In genomic region chr15:63110428-63111026, GRCh38 we compare ENCODE assay signal across 13 cellular contexts.
"Had no signal": no experiment of that assay in that cellular context is flagged by ENCODE, and none has a peak within 500 bp of the region (broad histone marks: within the 10 kb centered on the region; RNA-seq: fewer than 3 reads in every experiment).

No MANE protein-coding gene starts in this region.

- FAIRE-seq: islet of Langerhans, pancreas had no signal

- H3K36me3 ChIP-seq: lower lobe of right lung, pancreas, transverse colon had no signal

- H3K9me3 ChIP-seq: lower lobe of right lung, pancreas, transverse colon had no signal

- DNase-seq: activated naive CD4-positive, alpha-beta T cell treated with Interleukin-2 at 50 U/mL for 16 hours; activated T-cell treated with anti-CD3 and anti-CD28 coated beads for 4 hours; anterior cingulate cortex; effector memory CD4-positive, alpha-beta T cell; left colon; lower lobe of right lung; pancreas; T-helper 9 cell; transverse colon had no signal

- H3K27me3 ChIP-seq: pancreas, transverse colon had no signal

- H3K4me3 ChIP-seq: lower lobe of right lung, pancreas, transverse colon had no signal

- ATAC-seq: activated CD4-positive, CD25-positive, alpha-beta regulatory T cell treated with anti-CD3 and anti-CD28 coated beads, Interleukin-2, amount 50 U/mL, for 24 hours; activated T-helper 17 cell treated with anti-CD3 and anti-CD28 coated beads, Interleukin-2, amount 50 U/mL, for 72 hours; left colon; lower lobe of right lung; pancreas; stimulated activated effector memory CD8-positive, alpha-beta T cell treated with anti-CD3 and anti-CD28 coated beads, Interleukin-12 subunit alpha, Interleukin-12 subunit beta, amount 100 ng/mL, for 72 hours had no signal

- H3K27ac ChIP-seq: lower lobe of right lung, pancreas, transverse colon had no signal
